ENCODE assay signal across 15 cellular contexts in genomic region chr1:72278461-72278860, GRCh38.
A peak's percentile ranks its signal among the peaks of the same experiment; 100 is the strongest.
DNase-seq lines count a peak whose midpoint lies in the region; ATAC-seq and FAIRE-seq lines count a peak whose summit lies in the region.
"Had no signal": no experiment of that assay in that cellular context is flagged by ENCODE, and none has a peak within 500 bp of the region (broad histone marks: within the 10 kb centered on the region; RNA-seq: fewer than 3 reads in every experiment).

No MANE protein-coding gene starts in this region.

- FAIRE-seq in islet of Langerhans (lab: Jason Lieb, UNC): peak; percentile 98
- FAIRE-seq: HepG2 had no signal

- peak; percentile 15 for DNase-seq in DMS53 treated with DMSO at 0.1 percent for 48 hours (lab: John Stamatoyannopoulos, UW; ENCODE audit: unreplicated experiment)
- DNase-seq in OCI-M1 (lab: John Stamatoyannopoulos, UW): peak; percentile 9
- DNase-seq in ecto neural progenitor cell (ENCODE audit: low spot score): no peak
- DNase-seq: activated CD4-positive, alpha-beta T cell treated with anti-CD3 and anti-CD28 coated beads for 36 hours; activated naive CD4-positive, alpha-beta T cell treated with Interleukin-2 at 50 U/mL for 16 hours; Calu3; left ventricle myocardium superior; NCI-H1105; stomach had no signal

- ATAC-seq in GM21825 (IDR thresholded peaks at IDR 0.05; ENCODE audit: unreplicated experiment) (peak; percentile 43), HG02970 (IDR thresholded peaks at IDR 0.05; ENCODE audit: low FRiP score, unreplicated experiment) (no peak), HG03520 (IDR thresholded peaks at IDR 0.05; ENCODE audit: unreplicated experiment) (no peak), GM19452 (IDR thresholded peaks at IDR 0.05; ENCODE audit: unreplicated experiment) (no peak)
- ATAC-seq: activated CD4-positive, alpha-beta T cell treated with anti-CD3 and anti-CD28 coated beads for 36 hours; HepG2; left ventricle myocardium superior had no signal
